Comparison of ENCODE assay signal across 21 cellular contexts in genomic region chr4:188329526-188329925, GRCh38.
DNase-seq lines count a peak whose midpoint lies in the region; ATAC-seq and TF ChIP-seq lines count a peak whose summit lies in the region.
"Had no signal": no experiment of that assay in that cellular context is flagged by ENCODE, and none has a peak within 500 bp of the region (broad histone marks: within the 10 kb centered on the region; RNA-seq: fewer than 3 reads in every experiment).

No MANE protein-coding gene starts in this region.

- H4K8ac ChIP-seq in trophoblast cell (ENCODE audit: low read depth, low read length): no peak overlapping the region

- no peaks in the 10 kb centered on the region for H4K20me1 ChIP-seq in GM23338 (replicated peaks; ENCODE audit: insufficient read depth)
- H4K20me1 ChIP-seq in hepatocyte (ENCODE audit: insufficient read depth, poor library complexity, severe bottlenecking): no peaks in the 10 kb centered on the region
- H4K20me1 ChIP-seq: BLaER1 treated with 17β-estradiol and CSF1 and Interleukin-3, amounts not matched to agents 10 nM and 100 nM had no signal

- CTCF ChIA-PET in Caco-2 (lab: Charles Lee): interaction anchor here (1.0 kb wide), 1 partner anchor 248 kb away, joined by 3 read pairs; no protein-coding TSS in a partner anchor

- H3K36me3 ChIP-seq in Caco-2 (ENCODE audit: control insufficient read depth, insufficient read depth, low read length) (no peaks in the 10 kb centered on the region), GM23338 (ENCODE audit: insufficient read depth) (no peaks in the 10 kb centered on the region), hepatocyte (replicated peaks; ENCODE audit: insufficient read depth, low read depth) (no peaks in the 10 kb centered on the region), trophoblast cell (ENCODE audit: control insufficient read depth in 1 of 2, insufficient read depth in 2 of 2, low read length in 2 of 2) (no peaks in the 10 kb centered on the region), esophagus muscularis mucosa (no peaks in the 10 kb centered on the region)
- H3K36me3 ChIP-seq: BE2C; BLaER1 treated with 17β-estradiol and CSF1 and Interleukin-3, amounts not matched to agents 10 nM and 100 nM; HAP-1 had no signal

- H3K9me3 ChIP-seq in Caco-2 (peaks cover 15% of the 10 kb centered on the region; the same call in 1 of the 2 replicates), hepatocyte (ENCODE audit: low read depth) (no peaks in the 10 kb centered on the region), trophoblast cell (ENCODE audit: insufficient read depth, low read depth, low read length) (peaks cover 2% of the 10 kb centered on the region), esophagus muscularis mucosa (no peaks in the 10 kb centered on the region)
- H3K9me3 ChIP-seq: A549; BE2C; BLaER1 treated with 17β-estradiol and CSF1 and Interleukin-3, amounts not matched to agents 10 nM and 100 nM; HAP-1 had no signal

- H3K79me1 ChIP-seq in trophoblast cell (ENCODE audit: low read length): no peaks in the 10 kb centered on the region

- no peak overlapping the region for H3K18ac ChIP-seq in trophoblast cell (ENCODE audit: low read length)

- no peak overlapping the region for H3K27ac ChIP-seq in GM23338 (ENCODE audit: low read depth)
- H3K27ac ChIP-seq in hepatocyte: peak overlapping the region; percentile 52
- H3K27ac ChIP-seq in trophoblast cell (ENCODE audit: low read depth, low read length): peak overlapping the region; percentile 54
- H3K27ac ChIP-seq in esophagus muscularis mucosa (replicated peaks in 1 of 4): no peak overlapping the region
- H3K27ac ChIP-seq: A549; BLaER1 treated with 17β-estradiol and CSF1 and Interleukin-3, amounts not matched to agents 10 nM and 100 nM had no signal

- no TSS peak for BruUV-seq in Caco-2 (replicated peaks; lab: Mats Ljungman, UMichigan)

- no peak overlapping the region for H3K23ac ChIP-seq in trophoblast cell (ENCODE audit: low read length)

- H3K79me2 ChIP-seq in GM23338 (replicated peaks; ENCODE audit: insufficient read depth) (no peaks in the 10 kb centered on the region), hepatocyte (no peaks in the 10 kb centered on the region), trophoblast cell (ENCODE audit: control insufficient read depth, insufficient read depth, low read length, poor library complexity) (no peaks in the 10 kb centered on the region)

- H3K9ac ChIP-seq in trophoblast cell (ENCODE audit: low read length): no peak overlapping the region
- H3K9ac ChIP-seq: BLaER1 treated with 17β-estradiol and CSF1 and Interleukin-3, amounts not matched to agents 10 nM and 100 nM had no signal

- H3K27ac Mint-ChIP-seq in Caco-2 (ENCODE audit: unreplicated experiment): peak overlapping the region; percentile 93
- H3K27ac Mint-ChIP-seq in GM23338: no peak overlapping the region
- H3K27ac Mint-ChIP-seq: CD14-positive monocyte; CD4-positive, alpha-beta T cell; CD8-positive, alpha-beta memory T cell had no signal

- H4K12ac ChIP-seq in trophoblast cell (ENCODE audit: low read depth, low read length): no peak overlapping the region

- H3K4me2 ChIP-seq in GM23338: no peak overlapping the region
- no peak overlapping the region for H3K4me2 ChIP-seq in hepatocyte
- no peak overlapping the region for H3K4me2 ChIP-seq in trophoblast cell (ENCODE audit: low read length)
- H3K4me2 ChIP-seq: A549; BLaER1 treated with 17β-estradiol and CSF1 and Interleukin-3, amounts not matched to agents 10 nM and 100 nM had no signal

- no peaks in the 10 kb centered on the region for H3K27me3 Mint-ChIP-seq in Caco-2 (ENCODE audit: insufficient read depth, unreplicated experiment)
- H3K27me3 Mint-ChIP-seq in GM23338 (ENCODE audit: insufficient read depth, low read depth, poor library complexity): no peaks in the 10 kb centered on the region
- H3K27me3 Mint-ChIP-seq: CD4-positive, alpha-beta T cell; CD8-positive, alpha-beta memory T cell had no signal

- H4K91ac ChIP-seq in trophoblast cell (ENCODE audit: low read depth, low read length): no peak overlapping the region

- H2AK5ac ChIP-seq in trophoblast cell (ENCODE audit: low read length): no peak overlapping the region

- no peak overlapping the region for H2BK5ac ChIP-seq in trophoblast cell (ENCODE audit: low read depth, low read length, poor library complexity)

- peak; percentile 75 to 78 for DNase-seq in Caco-2
- DNase-seq in GM23338 (ENCODE audit: low spot score): no peak
- DNase-seq in hepatocyte (ENCODE audit: low spot score): peak; percentile 11
- DNase-seq in trophoblast cell: no peak
- DNase-seq in stimulated activated CD4-positive, alpha-beta T cell treated with anti-CD3 and anti-CD28 coated beads, Interleukin-4, amount 100 ng/mL, for 24 hours: no peak
- no peak for DNase-seq in esophagus muscularis mucosa (ENCODE audit: extremely low spot score)
- DNase-seq: 8988T; ACHN; AML-193; BE2C; Calu3; CD4-positive, alpha-beta T cell; CD8-positive, alpha-beta memory T cell; DMS53; DMS79 treated with DMSO at 0.1 percent for 48 hours; GOT3 had no signal

- TF ChIP-seq CTCF in Caco-2 (IDR thresholded peaks at IDR 0.05; ENCODE audit: insufficient read depth in 1 of 2, low read depth in 1 of 2, low read length in 1 of 2, severe bottlenecking in 1 of 2, unreplicated experiment in 1 of 2) (no peak), GM23338 (conservative IDR thresholded peaks at IDR 0.05; ENCODE audit: low read depth in 2 of 2) (no peak), hepatocyte (IDR thresholded peaks at IDR 0.05; ENCODE audit: poor library complexity) (no peak), esophagus muscularis mucosa (IDR thresholded peaks at IDR 0.05) (no peak)

- ATAC-seq in GM23338 (no peak), GM19328 (IDR thresholded peaks at IDR 0.05; ENCODE audit: unreplicated experiment) (no peak)
- ATAC-seq: A549 had no signal

- 22% methylated on average over 4 of the region's 4 CpGs for WGBS in hepatocyte (ENCODE audit: low lambda C conversion rate, missing lambda C conversion rate)
- WGBS in trophoblast cell (ENCODE audit: extremely low coverage, insufficient coverage, insufficient read length): no CpG with 5 or more reads among the region's 4 CpGs
- 93% methylated on average over 4 of the region's 4 CpGs for WGBS in esophagus muscularis mucosa

- H3K36me3 Mint-ChIP-seq in Caco-2 (ENCODE audit: insufficient read depth, unreplicated experiment): peaks cover 5% of the 10 kb centered on the region
- H3K36me3 Mint-ChIP-seq in GM23338 (ENCODE audit: low read depth): no peaks in the 10 kb centered on the region; the same call in 2 of the 3 replicates
- H3K36me3 Mint-ChIP-seq: CD14-positive monocyte; CD8-positive, alpha-beta memory T cell had no signal

- no peak overlapping the region for H3K4ac ChIP-seq in trophoblast cell (ENCODE audit: low read depth, low read length)

- no peaks in the 10 kb centered on the region for H3F3A ChIP-seq in GM23338 (replicated peaks; ENCODE audit: low read depth)

- intact Hi-C loops in Caco-2 (cut with micrococcal nuclease; ENCODE audit: unreplicated experiment): loop anchor here (1.0 to 2.0 kb wide), 6 partner anchors 20 to 514 kb away; no protein-coding TSS in a partner anchor
- intact Hi-C loops in esophagus muscularis mucosa (cut with DNase I): no loop called here

- no peak overlapping the region for H3K14ac ChIP-seq in trophoblast cell (ENCODE audit: low read length)

- TF ChIP-seq POLR2A in esophagus muscularis mucosa (IDR thresholded peaks at IDR 0.05; ENCODE audit: low read depth): no peak

- no peak overlapping the region for H2BK12ac ChIP-seq in trophoblast cell (ENCODE audit: low read length)

- no peak for TF ChIP-seq EP300 in esophagus muscularis mucosa (IDR thresholded peaks at IDR 0.05)

- H2AFZ ChIP-seq in GM23338 (peak overlapping the region; percentile 3; the same call in 1 of the 2 replicates), hepatocyte (no peak overlapping the region), trophoblast cell (ENCODE audit: insufficient read depth, low read length, poor library complexity) (no peak overlapping the region)

- H3K27me3 ChIP-seq in Caco-2 (replicated peaks; ENCODE audit: control insufficient read depth, insufficient read depth, low read length) (no peaks in the 10 kb centered on the region), GM23338 (ENCODE audit: insufficient read depth) (no peaks in the 10 kb centered on the region), hepatocyte (no peaks in the 10 kb centered on the region), trophoblast cell (ENCODE audit: insufficient read depth, low read length) (no peaks in the 10 kb centered on the region), esophagus muscularis mucosa (no peaks in the 10 kb centered on the region)
- H3K27me3 ChIP-seq: BE2C; BLaER1 treated with 17β-estradiol and CSF1 and Interleukin-3, amounts not matched to agents 10 nM and 100 nM had no signal

- H3K9me3 Mint-ChIP-seq in Caco-2 (ENCODE audit: unreplicated experiment): no peaks in the 10 kb centered on the region
- no peaks in the 10 kb centered on the region; the same call in 2 of the 3 replicates for H3K9me3 Mint-ChIP-seq in GM23338

- H2BK120ac ChIP-seq in trophoblast cell (ENCODE audit: insufficient read depth, low read length, poor library complexity): no peak overlapping the region

- H3K4me1 Mint-ChIP-seq in Caco-2 (ENCODE audit: low read depth, unreplicated experiment): peaks cover 27% of the 10 kb centered on the region
- H3K4me1 Mint-ChIP-seq in GM23338: no peaks in the 10 kb centered on the region
- H3K4me1 Mint-ChIP-seq: CD14-positive monocyte; CD8-positive, alpha-beta memory T cell had no signal

- H3K4me1 ChIP-seq in Caco-2: peaks cover 41% of the 10 kb centered on the region
- no peaks in the 10 kb centered on the region for H3K4me1 ChIP-seq in GM23338 (ENCODE audit: insufficient read depth)
- peaks cover 11% of the 10 kb centered on the region for H3K4me1 ChIP-seq in hepatocyte (ENCODE audit: insufficient read depth)
- peaks cover 0 to 3% of the 10 kb centered on the region in 2 experiments for H3K4me1 ChIP-seq in trophoblast cell (ENCODE audit: control insufficient read depth in 1 of 2, insufficient read depth in 2 of 2, low read length in 2 of 2)
- peaks cover 0 to 8% (median 5%) of the 10 kb centered on the region in 4 donors for H3K4me1 ChIP-seq in esophagus muscularis mucosa
- H3K4me1 ChIP-seq: A549, BE2C, HAP-1 had no signal

- H3K4me3 Mint-ChIP-seq in Caco-2 (ENCODE audit: unreplicated experiment): peak overlapping the region; percentile 47
- no peak overlapping the region for H3K4me3 Mint-ChIP-seq in GM23338
- H3K4me3 Mint-ChIP-seq: CD14-positive monocyte; CD4-positive, alpha-beta T cell; CD8-positive, alpha-beta memory T cell had no signal

- POLR2A ChIA-PET in Caco-2 (lab: Charles Lee): interaction anchor here (0.5 kb wide), 1 partner anchor 173 kb away, joined by 9 read pairs; no protein-coding TSS in a partner anchor

- H3K9me2 ChIP-seq in GM23338 (ENCODE audit: insufficient read depth): no peaks in the 10 kb centered on the region
- H3K9me2 ChIP-seq in hepatocyte (replicated peaks; ENCODE audit: insufficient read depth): no peaks in the 10 kb centered on the region

- H3K4me3 ChIP-seq in Caco-2 (ENCODE audit: low read depth, low read length) (no peak overlapping the region), GM23338 (no peak overlapping the region), hepatocyte (no peak overlapping the region), trophoblast cell (ENCODE audit: low read depth, low read length) (no peak overlapping the region), esophagus muscularis mucosa (no peak overlapping the region)
- H3K4me3 ChIP-seq: A549; BLaER1 treated with 17β-estradiol and CSF1 and Interleukin-3, amounts not matched to agents 10 nM and 100 nM; HAP-1 had no signal

Comparison
In these comparisons a context has a peak if more than half of its experiments do, and no peak if none do; other contexts are left out.
1. DNase-seq: peak in Caco-2 (2 of 2) and hepatocyte (single experiment); none in GM23338 (single experiment), trophoblast cell (0 of 2), stimulated activated CD4-positive, alpha-beta T cell treated with anti-CD3 and anti-CD28 coated beads, Interleukin-4, amount 100 ng/mL, for 24 hours (single experiment) and esophagus muscularis mucosa (single experiment).
2. H3K27ac ChIP-seq: peak in hepatocyte (single experiment) and trophoblast cell (single experiment); none in GM23338 (single experiment) and esophagus muscularis mucosa (0 of 4).